Comparison of ENCODE assay signal across 8 cellular contexts in genomic region chr7:6829616-6830015, GRCh38. TPM values are rescaled to one million over a fixed set of nuclear protein-coding genes. Genes with fewer than 3 reads are reported as not detected.
DNase-seq lines count a peak whose midpoint lies in the region; TF ChIP-seq lines count a peak whose summit lies in the region.
"Not testable (repeated sequence)": the region's sequence is repeated elsewhere in the genome, so short reads cannot be mapped to it uniquely, and the experiment has no call there.

No MANE protein-coding gene starts in this region.

- not testable (repeated sequence) for TF ChIP-seq POLR2A in NB4 (IDR thresholded peaks at IDR 0.05; ENCODE audit: extremely low read depth, insufficient read length)

- not testable (repeated sequence) for H3K9me3 ChIP-seq in BLaER1; BLaER1 treated with 17β-estradiol and CSF1 and Interleukin-3, amounts not matched to agents 10 nM and 100 nM (replicated peaks in 1 of 11); osteoblast (ENCODE audit: low read depth, low read length)

- not testable (repeated sequence) for H3K4me3 ChIP-seq in BLaER1; BLaER1 treated with 17β-estradiol and CSF1 and Interleukin-3, amounts not matched to agents 10 nM and 100 nM; NB4 (ENCODE audit: low read depth, low read length); osteoblast (ENCODE audit: insufficient read depth, low read length)

- not testable (repeated sequence) for H3K36me3 ChIP-seq in BLaER1; BLaER1 treated with 17β-estradiol and CSF1 and Interleukin-3, amounts not matched to agents 10 nM and 100 nM; osteoblast (ENCODE audit: insufficient read depth, low read length)

- not testable (repeated sequence) for H3K79me2 ChIP-seq in osteoblast (ENCODE audit: insufficient read depth, low read length)

- peaks cover 20% of the 10 kb centered on the region for H3K4me1 ChIP-seq in BLaER1
- H3K4me1 ChIP-seq in BLaER1 treated with 17β-estradiol and CSF1 and Interleukin-3, amounts not matched to agents 10 nM and 100 nM = peaks cover 5 to 20% (median 13%) of the 10 kb centered on the region in 10 experiments; a peak in 19 of 20 replicates
- not testable (repeated sequence) for H3K4me1 ChIP-seq in osteoblast (ENCODE audit: insufficient read depth, low read length)

- H4K20me1 ChIP-seq in BLaER1; BLaER1 treated with 17β-estradiol and CSF1 and Interleukin-3, amounts not matched to agents 10 nM and 100 nM; osteoblast (ENCODE audit: insufficient read depth, low read length): not testable (repeated sequence)

- not testable (repeated sequence) for H2AFZ ChIP-seq in osteoblast (ENCODE audit: low read length)

- not testable (repeated sequence) for H3K9ac ChIP-seq in BLaER1; BLaER1 treated with 17β-estradiol and CSF1 and Interleukin-3, amounts not matched to agents 10 nM and 100 nM

- H3K27me3 ChIP-seq in BLaER1; BLaER1 treated with 17β-estradiol and CSF1 and Interleukin-3, amounts not matched to agents 10 nM and 100 nM; osteoblast (ENCODE audit: insufficient read depth, low read length): not testable (repeated sequence)

- not testable (repeated sequence) for TF ChIP-seq CTCF in NB4 (IDR thresholded peaks at IDR 0.05; ENCODE audit: low read depth, low read length); osteoblast (IDR thresholded peaks at IDR 0.05; ENCODE audit: extremely low read depth, low read depth, low read length)

- not testable (repeated sequence) for H3K27ac ChIP-seq in BLaER1; BLaER1 treated with 17β-estradiol and CSF1 and Interleukin-3, amounts not matched to agents 10 nM and 100 nM; osteoblast (ENCODE audit: low read depth, low read length)

- peak; percentile 14 for DNase-seq in A172 (ENCODE audit: low spot score)
- DNase-seq in LHCN-M2 (ENCODE audit: low read depth) = peak; percentile 16
- DNase-seq in NB4 (ENCODE audit: low read depth) = peak; percentile 71
- DNase-seq in NCI-H226 = peak; percentile 38
- peak; percentile 37 for DNase-seq in activated CD8-positive, alpha-beta memory T cell treated with anti-CD3 and anti-CD28 coated beads for 24 hours
- peak; percentile 68 for DNase-seq in osteoblast (ENCODE audit: insufficient read length, low spot score, missing footprints)

- H3K4me2 ChIP-seq in BLaER1 = peak overlapping the region; percentile 40
- peak overlapping the region in 7 of 11 experiments; percentile 31 to 48 (median 44); a peak in 13 of 22 replicates for H3K4me2 ChIP-seq in BLaER1 treated with 17β-estradiol and CSF1 and Interleukin-3, amounts not matched to agents 10 nM and 100 nM
- not testable (repeated sequence) for H3K4me2 ChIP-seq in osteoblast (ENCODE audit: insufficient read depth, low read length)

RNA-seq across cellular contexts. Expression of gene CCZ1B, which starts 3.5 kb away (rescaled TPM):
- total RNA-seq in A172 (2014; rRNA removed; shearing (Covaris generic)) = 34.5 and 37.3 TPM in 2 replicates
- 19.7 and 21.1 TPM in 2 replicates for total RNA-seq in LHCN-M2 (2014; rRNA removed)
- polyA plus RNA-seq in LHCN-M2 (2012) = 48.1 TPM
- total RNA-seq in osteoblast = 50.4 and 67.3 TPM in 2 replicates

Comparison
In these comparisons a context has a peak if more than half of its experiments do, and no peak if none do; other contexts are left out.
1. DNase-seq: peak in every context shown above with its lines; median percentile 71 in NB4; 68 in osteoblast; 38 in NCI-H226; 37 in activated CD8-positive, alpha-beta memory T cell treated with anti-CD3 and anti-CD28 coated beads for 24 hours; 16 in LHCN-M2; 14 in A172.